ENCODE assay signal across 8 cellular contexts in genomic region chr12:54413284-54414190, GRCh38. TPM values are rescaled to one million over a fixed set of nuclear protein-coding genes. Genes with fewer than 3 reads are reported as not detected.
DNase-seq lines count a peak whose midpoint lies in the region; ATAC-seq and TF ChIP-seq lines count a peak whose summit lies in the region.

No MANE protein-coding gene starts in this region.

- H3K4me2 ChIP-seq in osteoblast (ENCODE audit: insufficient read depth, low read length): peak overlapping the region; percentile 39

- H3K4me1 ChIP-seq in A673 (ENCODE audit: insufficient read depth, low read length, poor library complexity, severe bottlenecking) (peaks cover 61% of the 10 kb centered on the region), osteoblast (ENCODE audit: insufficient read depth, low read length) (peaks cover 61% of the 10 kb centered on the region), urinary bladder (ENCODE audit: insufficient read depth) (peaks cover 1% of the 10 kb centered on the region)

- H3K27ac Mint-ChIP-seq in activated B cell treated with CpG ODN at 0.5 μM for 24 hours (peak overlapping the region; percentile 59), WTC11 (no peak overlapping the region)

- H3K36me3 Mint-ChIP-seq in activated B cell treated with CpG ODN at 0.5 μM for 24 hours (ENCODE audit: low read depth) (no peaks in the 10 kb centered on the region), WTC11 (0 out of 2 replicates have a peak, but pooled peaks cover 2% of the 10 kb centered on the region)

- BruUV-seq in A673 (replicated peaks; lab: Mats Ljungman, UMichigan): no TSS peak

- H3K27me3 Mint-ChIP-seq in activated B cell treated with CpG ODN at 0.5 μM for 24 hours (no peaks in the 10 kb centered on the region), WTC11 (ENCODE audit: low read depth) (peaks cover 19% of the 10 kb centered on the region)

- H3K27me3 ChIP-seq in A673 (replicated peaks; ENCODE audit: insufficient read depth, low read depth, low read length, poor library complexity) (no peaks in the 10 kb centered on the region), osteoblast (ENCODE audit: insufficient read depth, low read length) (no peaks in the 10 kb centered on the region)

- DNase-seq in A673 (ENCODE audit: low spot score): peak; percentile 89
- no peak for DNase-seq in activated B cell treated with CpG ODN at 0.5 μM for 24 hours
- DNase-seq in coronary artery (ENCODE audit: low spot score): no peak
- peak; percentile 77 for DNase-seq in osteoblast (ENCODE audit: insufficient read length, low spot score, missing footprints)
- DNase-seq in occipital lobe (lab: John Stamatoyannopoulos, UW): no peak
- DNase-seq in WTC11 (ENCODE audit: low spot score): no peak

- peaks cover 95% of the 10 kb centered on the region for H3K79me2 ChIP-seq in osteoblast (ENCODE audit: insufficient read depth, low read length)

- H3K4me3 ChIP-seq in A673 (ENCODE audit: low read depth, low read length, poor library complexity, severe bottlenecking) (peak overlapping the region; percentile 7), coronary artery (peak overlapping the region; percentile 93), osteoblast (ENCODE audit: insufficient read depth, low read length) (peak overlapping the region; percentile 23), urinary bladder (ENCODE audit: low read depth, low read length) (peak overlapping the region; percentile 27)

- H3K36me3 ChIP-seq in A673 (ENCODE audit: insufficient read depth, low read length, poor library complexity, severe bottlenecking) (peaks cover 8% of the 10 kb centered on the region), osteoblast (ENCODE audit: insufficient read depth, low read length) (peaks cover 32% of the 10 kb centered on the region), urinary bladder (ENCODE audit: insufficient read depth) (peaks cover 3% of the 10 kb centered on the region)

- WGBS in urinary bladder: 33% methylated on average over 9 of the region's 9 CpGs

- H4K20me1 ChIP-seq in osteoblast (ENCODE audit: insufficient read depth, low read length): peaks cover 60% of the 10 kb centered on the region

- H3K27ac ChIP-seq in A673 (ENCODE audit: low read depth, low read length, poor library complexity, severe bottlenecking) (peak overlapping the region; percentile 77), coronary artery (peak overlapping the region; percentile 54 to 85), osteoblast (ENCODE audit: low read depth, low read length) (peak overlapping the region; percentile 75), urinary bladder (ENCODE audit: low read depth) (peak overlapping the region; percentile 69)

- POLR2A ChIA-PET in A673 (lab: Charles Lee; ENCODE audit: low non-redundant PET): interaction anchor here (0.6 kb wide), 2 partner anchors 18 to 272 kb away, joined by 4 to 5 read pairs; no protein-coding TSS in a partner anchor
- POLR2A ChIA-PET in activated B cell treated with CpG ODN at 0.5 μM for 24 hours (lab: Charles Lee): interaction anchor here (0.6 to 1.3 kb wide), 4 partner anchors 11 to 331 kb away, joined by 3 to 9 read pairs (median 4); partner anchors contain the start of gene NCKAP1L
- POLR2A ChIA-PET in WTC11 (lab: Charles Lee): no interaction called here

- H3K4me1 Mint-ChIP-seq in activated B cell treated with CpG ODN at 0.5 μM for 24 hours (peaks cover 71% of the 10 kb centered on the region), WTC11 (peaks cover 26% of the 10 kb centered on the region)

- CTCF ChIA-PET in A673 (lab: Charles Lee): interaction anchor here (0.6 to 1.4 kb wide), 6 partner anchors 14 to 89 kb away, joined by 3 to 8 read pairs (median 4); partner anchors contain the start of gene COPZ1
- CTCF ChIA-PET in activated B cell treated with CpG ODN at 0.5 μM for 24 hours (lab: Charles Lee): interaction anchor here (2.7 to 11.4 kb wide), 2 partner anchors 13 to 24 kb away, joined by 9 to 143 read pairs; no protein-coding TSS in a partner anchor
- CTCF ChIA-PET in WTC11 (lab: Charles Lee): interaction anchor here (0.8 to 6.5 kb wide), 7 partner anchors 10 to 34 kb away, joined by 3 to 78 read pairs (median 5); no protein-coding TSS in a partner anchor

- H2AFZ ChIP-seq in osteoblast (ENCODE audit: low read length): no peak overlapping the region

- no peaks in the 10 kb centered on the region for H3K9me3 ChIP-seq in A673 (ENCODE audit: low read depth, low read length, poor library complexity, severe bottlenecking)
- H3K9me3 ChIP-seq in osteoblast (ENCODE audit: low read depth, low read length): no peaks in the 10 kb centered on the region

- no peaks in the 10 kb centered on the region for H3K9me3 Mint-ChIP-seq in activated B cell treated with CpG ODN at 0.5 μM for 24 hours
- no peaks in the 10 kb centered on the region for H3K9me3 Mint-ChIP-seq in WTC11

- intact Hi-C loops in A673 (cut with micrococcal nuclease; ENCODE audit: unreplicated experiment): no loop called here
- intact Hi-C loops in activated B cell treated with CpG ODN at 0.5 μM for 24 hours (cut with micrococcal nuclease): loop anchor here (1.0 to 10.0 kb wide), 3 partner anchors 8 to 151 kb away; no protein-coding TSS in a partner anchor

- ATAC-seq in HG03108 (IDR thresholded peaks at IDR 0.05; ENCODE audit: unreplicated experiment): peak; percentile 70
- peak; percentile 81 for ATAC-seq in activated B cell treated with CpG ODN at 0.5 μM for 24 hours (ENCODE audit: low read depth)
- no peak for ATAC-seq in WTC11

- TF ChIP-seq CTCF in A673 (conservative IDR thresholded peaks at IDR 0.05; ENCODE audit: low read depth, low read length) (no peak), activated B cell treated with CpG ODN at 0.5 μM for 24 hours (IDR thresholded peaks at IDR 0.05) (no peak), coronary artery (IDR thresholded peaks at IDR 0.05) (no peak), osteoblast (IDR thresholded peaks at IDR 0.05; ENCODE audit: extremely low read depth, low read depth, low read length) (no peak), WTC11 (IDR thresholded peaks at IDR 0.05) (no peak)

- H3K4me3 Mint-ChIP-seq in activated B cell treated with CpG ODN at 0.5 μM for 24 hours (peak overlapping the region; percentile 66), WTC11 (no peak overlapping the region)

TF ChIP-seq in WTC11, 78 proteins besides CTCF, POLR2A, EP300 and RAD21 (continues in another document):
- no peak for TF ChIP-seq ELF4 (CRISPR knock-in tag; IDR thresholded peaks at IDR 0.05; ENCODE audit: low read depth)
- TF ChIP-seq ZNF423 (CRISPR knock-in tag; IDR thresholded peaks at IDR 0.05): no peak
- no peak for TF ChIP-seq PRDM15 (CRISPR knock-in tag; IDR thresholded peaks at IDR 0.05)
- TF ChIP-seq ZNF671 (CRISPR knock-in tag; IDR thresholded peaks at IDR 0.05): no peak
- TF ChIP-seq ZMAT4 (CRISPR knock-in tag; IDR thresholded peaks at IDR 0.05): no peak
- TF ChIP-seq NR2C2 (CRISPR knock-in tag; IDR thresholded peaks at IDR 0.05): no peak
- no peak for TF ChIP-seq NR1H2 (CRISPR knock-in tag; IDR thresholded peaks at IDR 0.05)
- no peak for TF ChIP-seq TCF7 (CRISPR knock-in tag; IDR thresholded peaks at IDR 0.05; ENCODE audit: low read depth)

RNA-seq across cellular contexts. Expression of gene ITGA5, which starts 5.5 kb away (rescaled TPM):
- 96.8 and 108 TPM in 2 replicates for total RNA-seq in A673 (2021)
- total RNA-seq in activated B cell treated with CpG ODN at 0.5 μM for 24 hours: 1.0 and 1.3 TPM in 2 replicates
- total RNA-seq in osteoblast: 336 and 401 TPM in 2 replicates
- 139 TPM for total RNA-seq in urinary bladder
- 702 TPM for polyA plus RNA-seq in urinary bladder
- total RNA-seq in occipital lobe: 5.1 TPM
- total RNA-seq in WTC11 (2021): 19.3 to 21.9 TPM (median 20.8 TPM) in 3 replicates

RNA-seq across cellular contexts. Expression of gene ZNF385A, which starts 29.0 kb away (rescaled TPM):
- total RNA-seq in A673 (2021) (17.5 and 26.8 TPM in 2 replicates), activated B cell treated with CpG ODN at 0.5 μM for 24 hours (4.6 and 5.0 TPM in 2 replicates), osteoblast (0.72 and 0.88 TPM in 2 replicates), urinary bladder (5.0 TPM), occipital lobe (1.1 TPM), WTC11 (2021) (18.4 to 23.5 TPM (median 22.2 TPM) in 3 replicates)
- 26.3 TPM for polyA plus RNA-seq in urinary bladder

RNA-seq across cellular contexts. Expression of gene GPR84, which starts 49.3 kb away (rescaled TPM):
- total RNA-seq in A673 (2021) (not detected in 2 replicates), activated B cell treated with CpG ODN at 0.5 μM for 24 hours (not detected in 2 replicates), osteoblast (0.36 TPM in 1 of 2 replicates, not detected in the other), urinary bladder (0.26 TPM), occipital lobe (0.16 TPM), WTC11 (2021) (0.13 TPM in 1 of 3 replicates, not detected in the others)
- polyA plus RNA-seq in urinary bladder: 0.96 TPM

RNA-seq across cellular contexts. Expression of gene GTSF1, which starts 59.9 kb away (rescaled TPM):
- total RNA-seq in A673 (2021): not detected in 2 replicates
- 7.1 and 9.8 TPM in 2 replicates for total RNA-seq in activated B cell treated with CpG ODN at 0.5 μM for 24 hours
- total RNA-seq in osteoblast: not detected in 2 replicates
- total RNA-seq in urinary bladder: not detected
- polyA plus RNA-seq in urinary bladder: 0.30 TPM
- total RNA-seq in occipital lobe: 1.9 TPM
- total RNA-seq in WTC11 (2021): 0.55 to 0.99 TPM (median 0.74 TPM) in 3 replicates

Comparison
In these comparisons a context has a peak if more than half of its experiments do, and no peak if none do; other contexts are left out.
1. DNase-seq: peak in A673 (single experiment) and osteoblast (single experiment); none in activated B cell treated with CpG ODN at 0.5 μM for 24 hours (single experiment), coronary artery (single experiment), occipital lobe (single experiment) and WTC11 (single experiment).
2. H3K4me3 ChIP-seq: peak in every context shown above with its lines; median percentile 93 in coronary artery; 27 in urinary bladder; 23 in osteoblast; 7 in A673.
3. Peak in every context shown above with its lines, with median percentiles within 50 percentile points of each other: H3K27ac ChIP-seq.